11 cellular contexts compared by ENCODE assay signal in the genomic region with DNA sequence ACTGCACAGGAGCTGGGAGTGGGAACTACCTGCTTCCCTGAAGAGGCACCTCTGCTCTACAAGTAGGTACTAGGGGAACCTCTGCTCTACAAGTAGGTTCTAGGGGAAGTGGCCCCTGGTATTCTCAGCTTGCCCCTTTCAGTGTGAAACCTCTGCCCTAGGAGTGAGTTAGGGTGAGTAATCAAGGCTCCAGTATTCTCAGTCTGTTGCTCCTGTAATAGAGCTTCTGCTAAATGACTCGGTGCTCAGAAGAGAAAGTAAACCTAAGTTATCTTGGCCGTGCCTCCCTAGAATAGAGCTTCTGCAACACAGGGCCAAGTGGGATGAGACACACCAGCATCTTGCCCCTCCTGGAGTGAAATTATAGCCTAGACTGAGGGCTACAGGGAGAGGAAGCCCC. TPM values are rescaled to one million over a fixed set of nuclear protein-coding genes. Genes with fewer than 3 reads are reported as not detected.
A peak's percentile ranks its signal among the peaks of the same experiment; 100 is the strongest.
DNase-seq lines count a peak whose midpoint lies in the region; ATAC-seq, FAIRE-seq and TF ChIP-seq lines count a peak whose summit lies in the region.
"Had no signal": no experiment of that assay in that cellular context is flagged by ENCODE, and none has a peak within 500 bp of the region (broad histone marks: within the 10 kb centered on the region; RNA-seq: fewer than 3 reads in every experiment).

No MANE protein-coding gene starts in this region.

- no peaks in the 10 kb centered on the region for H3K27me3 ChIP-seq in small intestine (ENCODE audit: control insufficient read depth in 2 of 2, insufficient read depth in 2 of 2, low read length in 2 of 2)
- no peaks in the 10 kb centered on the region for H3K27me3 ChIP-seq in neural progenitor cell

- no peak overlapping the region for H3K4me2 ChIP-seq in neural progenitor cell
- H3K4me2 ChIP-seq: A549 had no signal

- ATAC-seq in activated CD4-positive, CD25-positive, alpha-beta regulatory T cell treated with anti-CD3 and anti-CD28 coated beads, Interleukin-2, amount 50 U/mL, for 24 hours, result peak; percentile 43 to 53
- ATAC-seq in HG03045 (IDR thresholded peaks at IDR 0.05; ENCODE audit: unreplicated experiment), result peak; percentile 60
- peak; percentile 63 for ATAC-seq in activated B cell treated with CpG ODN at 0.5 μM for 24 hours (ENCODE audit: low read depth)
- ATAC-seq: A549 had no signal

- CTCF ChIA-PET in activated B cell treated with CpG ODN at 0.5 μM for 24 hours (lab: Charles Lee), result interaction anchor here (4.0 kb wide), 1 partner anchor 12 kb away, joined by 26 read pairs; no protein-coding TSS in a partner anchor

- POLR2A ChIA-PET in activated B cell treated with CpG ODN at 0.5 μM for 24 hours (lab: Charles Lee), result interaction anchor here (0.9 to 2.2 kb wide), 2 partner anchors 11 to 20 kb away, joined by 3 to 6 read pairs; no protein-coding TSS in a partner anchor

- H3K4me1 Mint-ChIP-seq in activated B cell treated with CpG ODN at 0.5 μM for 24 hours (peaks cover 45% of the 10 kb centered on the region), neural progenitor cell (peaks cover 8% of the 10 kb centered on the region)

- TF ChIP-seq CTCF in activated B cell treated with CpG ODN at 0.5 μM for 24 hours (IDR thresholded peaks at IDR 0.05) (no peak), neural progenitor cell (IDR thresholded peaks at IDR 0.05) (no peak)

- H3K27me3 Mint-ChIP-seq in activated B cell treated with CpG ODN at 0.5 μM for 24 hours, result no peaks in the 10 kb centered on the region
- peaks cover 5% of the 10 kb centered on the region for H3K27me3 Mint-ChIP-seq in neural progenitor cell (ENCODE audit: insufficient read depth, low read depth)

- H3K9me3 ChIP-seq in small intestine (ENCODE audit: control insufficient read depth, low read depth) (no peaks in the 10 kb centered on the region), neural progenitor cell (ENCODE audit: low read depth) (peaks cover 8% of the 10 kb centered on the region)

- peaks cover 11% of the 10 kb centered on the region for H3K9me3 Mint-ChIP-seq in activated B cell treated with CpG ODN at 0.5 μM for 24 hours
- peaks cover 10% of the 10 kb centered on the region for H3K9me3 Mint-ChIP-seq in neural progenitor cell

- DNase-seq in activated CD4-positive, CD25-positive, alpha-beta regulatory T cell (lab: John Stamatoyannopoulos, UW), result no peak
- DNase-seq in activated B cell treated with CpG ODN at 0.5 μM for 24 hours (no peak), small intestine (peak; percentile 48), neural progenitor cell (ENCODE audit: low spot score) (no peak), HUDEP-2 (lab: John Stamatoyannopoulos, UW; ENCODE audit: unreplicated experiment in 76 of 76) (no peak), posterior cingulate gyrus (no peak)
- DNase-seq: T-helper 2 cell had no signal

- H2AFZ ChIP-seq in neural progenitor cell (replicated peaks), result no peak overlapping the region

- H3K79me2 ChIP-seq in neural progenitor cell (ENCODE audit: low read depth), result no peaks in the 10 kb centered on the region

- no peak overlapping the region for H3K9ac ChIP-seq in neural progenitor cell

- H3K36me3 Mint-ChIP-seq in activated B cell treated with CpG ODN at 0.5 μM for 24 hours (ENCODE audit: low read depth) (no peaks in the 10 kb centered on the region), neural progenitor cell (no peaks in the 10 kb centered on the region)

- H3F3A ChIP-seq in neural progenitor cell (ENCODE audit: low read depth), result no peaks in the 10 kb centered on the region

- no peak for FAIRE-seq in small intestine (lab: Jason Lieb, UNC)
- FAIRE-seq: A549 had no signal

- H4K20me1 ChIP-seq in neural progenitor cell (ENCODE audit: low read depth), result no peaks in the 10 kb centered on the region

- H3K27ac ChIP-seq in small intestine (ENCODE audit: low read depth in 1 of 2, low read length in 1 of 2) (no peak overlapping the region), neural progenitor cell (no peak overlapping the region)
- H3K27ac ChIP-seq: A549 had no signal

- H3K4me3 ChIP-seq in small intestine (ENCODE audit: low read depth in 1 of 2, low read length in 2 of 2) (no peak overlapping the region), neural progenitor cell (no peak overlapping the region)
- H3K4me3 ChIP-seq: A549 had no signal

- WGBS in small intestine, 3 donors, result 18 to 48% (median 36%) methylated on average over 2 of the region's 2 CpGs

- H3K36me3 ChIP-seq in small intestine (ENCODE audit: control insufficient read depth in 2 of 2, insufficient read depth in 2 of 2, low read length in 2 of 2) (no peaks in the 10 kb centered on the region), neural progenitor cell (no peaks in the 10 kb centered on the region)

- intact Hi-C loops in activated B cell treated with CpG ODN at 0.5 μM for 24 hours (cut with micrococcal nuclease) (no loop called here), posterior cingulate gyrus (cut with DNase I) (no loop called here)

- peaks cover 0 to 5% of the 10 kb centered on the region in 2 donors for H3K4me1 ChIP-seq in small intestine (ENCODE audit: control insufficient read depth in 2 of 2, insufficient read depth in 1 of 2, low read depth in 1 of 2, low read length in 1 of 2)
- H3K4me1 ChIP-seq in neural progenitor cell, result no peaks in the 10 kb centered on the region
- H3K4me1 ChIP-seq: A549 had no signal

- H3K27ac Mint-ChIP-seq in activated B cell treated with CpG ODN at 0.5 μM for 24 hours, result peak overlapping the region; percentile 16
- no peak overlapping the region for H3K27ac Mint-ChIP-seq in neural progenitor cell

- H3K4me3 Mint-ChIP-seq in activated B cell treated with CpG ODN at 0.5 μM for 24 hours (no peak overlapping the region), neural progenitor cell (no peak overlapping the region)

RNA-seq across cellular contexts. Expression of gene RASSF4, which starts 13.4 kb away (rescaled TPM):
- total RNA-seq in activated B cell treated with CpG ODN at 0.5 μM for 24 hours (2.0 and 2.5 TPM in 2 replicates), neural progenitor cell (ENCODE audit: low replicate concordance) (3.1 and 9.7 TPM in 2 replicates)
- polyA plus RNA-seq in small intestine, result 100 to 1,000 TPM in 1 of 3 donors, 10 to 100 TPM in 2; 16.9 to 136 (median 86.7) TPM

RNA-seq across cellular contexts. Expression of gene DEPP1, which starts 32.4 kb away (rescaled TPM):
- total RNA-seq in activated B cell treated with CpG ODN at 0.5 μM for 24 hours (0.11 TPM in 1 of 2 replicates, not detected in the other), neural progenitor cell (ENCODE audit: low replicate concordance) (0.71 TPM in 1 of 2 replicates, not detected in the other)
- polyA plus RNA-seq in small intestine, result 10 to 100 TPM in 1 of 3 donors, 1 to 10 TPM in 2; 4.0 to 39.4 (median 6.8) TPM

RNA-seq across cellular contexts. Expression of gene TMEM72, which starts 35.1 kb away (rescaled TPM):
- total RNA-seq in activated B cell treated with CpG ODN at 0.5 μM for 24 hours, result not detected in 2 replicates
- under 1 TPM in 1 of 3 donors, not detected in 2; 0.28 TPM for polyA plus RNA-seq in small intestine
- not detected in 2 replicates for total RNA-seq in neural progenitor cell (ENCODE audit: low replicate concordance)
- total RNA-seq: fibroblast of villous mesenchyme had no signal
- polyA plus RNA-seq: A549 had no signal

RNA-seq across cellular contexts. Expression of gene ZNF22, which starts 54.5 kb away (rescaled TPM):
- 34.2 and 37.5 TPM in 2 replicates for total RNA-seq in activated B cell treated with CpG ODN at 0.5 μM for 24 hours
- polyA plus RNA-seq in small intestine, result 10 to 100 TPM in 2 of 3 donors, 1 to 10 TPM in 1; 8.1 to 14.5 (median 12.2) TPM
- total RNA-seq in neural progenitor cell (ENCODE audit: low replicate concordance), result 60.2 and 81.0 TPM in 2 replicates
